In the genomic region with DNA sequence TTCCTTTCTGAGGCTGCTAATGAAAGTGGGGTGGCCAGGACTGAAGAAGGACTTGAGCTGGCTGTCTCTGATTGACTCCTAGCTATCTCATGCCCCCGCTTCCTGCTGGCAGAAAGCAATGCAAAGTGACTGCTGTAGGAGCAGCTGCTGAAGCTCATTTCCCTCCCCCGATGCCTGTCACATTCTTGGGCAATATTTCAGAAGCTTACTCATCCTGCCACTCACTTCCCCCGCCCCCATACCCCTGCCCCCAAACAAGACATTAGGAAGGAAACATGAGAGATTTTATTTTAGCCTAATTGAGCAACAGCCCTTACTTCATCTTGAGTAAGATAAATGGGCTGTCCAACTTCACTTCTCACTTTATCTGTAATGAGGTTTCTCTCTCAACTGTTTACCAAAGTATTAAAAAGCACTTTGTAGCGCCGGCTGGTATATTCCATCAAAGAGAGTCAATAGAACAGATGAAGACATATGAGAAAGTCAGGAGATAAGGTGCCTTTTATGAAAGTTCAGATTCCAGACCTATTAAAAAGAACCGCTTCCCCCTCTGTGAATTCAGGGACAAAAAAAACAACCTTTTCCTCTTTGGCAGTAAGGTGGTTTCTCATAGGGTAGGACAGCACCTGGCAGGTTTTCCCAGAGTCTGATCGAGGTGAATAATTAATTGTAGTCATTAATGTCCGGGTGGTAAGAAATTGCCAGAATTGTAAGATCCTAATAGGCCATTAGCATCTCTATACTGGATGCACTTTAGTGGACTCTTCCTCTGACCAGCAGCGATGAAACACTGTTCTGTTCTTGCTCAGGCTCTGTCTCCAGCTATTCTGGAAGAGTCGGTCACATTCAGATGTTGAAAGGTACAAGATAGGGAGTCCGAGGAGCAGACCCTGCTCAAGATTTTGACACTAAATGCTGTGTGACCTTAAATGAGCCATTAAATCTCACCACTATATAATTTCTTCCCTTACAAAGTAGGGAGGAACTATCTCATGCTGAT, we compare ENCODE assay signal across 8 cellular contexts.
DNase-seq lines count a peak whose midpoint lies in the region; ATAC-seq, FAIRE-seq and TF ChIP-seq lines count a peak whose summit lies in the region.

No MANE protein-coding gene starts in this region.

- no peak for TF ChIP-seq CTCF in Panc1 (IDR thresholded peaks at IDR 0.05)

- peak; percentile 73 for DNase-seq in Jurkat, Clone E6-1 (ENCODE audit: low read depth, low spot score)
- peak; percentile 48 for DNase-seq in Panc1 (ENCODE audit: low read depth, low spot score)
- peak; percentile 91 for DNase-seq in adipocyte (ENCODE audit: low read depth)
- peak in 26 of 51 donors; percentile 6 to 69 (median 18) for DNase-seq in hypothalamus (lab: John Stamatoyannopoulos, UW)
- DNase-seq in small intestine: peak; percentile 49
- DNase-seq in central memory CD4-positive, alpha-beta T cell: no peak

- H3K27me3 ChIP-seq in Panc1 (ENCODE audit: control insufficient read depth, insufficient read depth, low read length) (no peaks in the 10 kb centered on the region), adipocyte (replicated peaks; ENCODE audit: control insufficient read depth, insufficient read depth, low read length) (no peaks in the 10 kb centered on the region), small intestine (ENCODE audit: control insufficient read depth in 2 of 2, insufficient read depth in 2 of 2, low read length in 2 of 2) (no peaks in the 10 kb centered on the region)

- ATAC-seq in GM21786 (IDR thresholded peaks at IDR 0.05; ENCODE audit: unreplicated experiment) (peak; percentile 97), Panc1 (peak; percentile 68)

- intact Hi-C loops in Panc1 (cut with micrococcal nuclease; ENCODE audit: unreplicated experiment): no loop called here

- H3K4me3 ChIP-seq in Jurkat, Clone E6-1 (ENCODE audit: low read length): no peak overlapping the region
- H3K4me3 ChIP-seq in Panc1 (ENCODE audit: low read depth in 2 of 2, low read length in 2 of 2) (no peak overlapping the region), adipocyte (ENCODE audit: low read length) (peak overlapping the region; percentile 64), small intestine (ENCODE audit: low read depth in 1 of 2, low read length in 2 of 2) (no peak overlapping the region)

- 10 to 27% (median 26%) methylated on average over 11 of the region's 11 CpGs for WGBS in small intestine, 3 donors

- no peak for FAIRE-seq in small intestine (lab: Jason Lieb, UNC)

- H3K36me3 ChIP-seq in ES-I3 (ENCODE audit: insufficient read depth, low read length): no peaks in the 10 kb centered on the region
- H3K36me3 ChIP-seq in Panc1 (ENCODE audit: control insufficient read depth, insufficient read depth, low read length): no peaks in the 10 kb centered on the region
- H3K36me3 ChIP-seq in adipocyte (ENCODE audit: control insufficient read depth, insufficient read depth, low read length, severe bottlenecking): no peaks in the 10 kb centered on the region
- H3K36me3 ChIP-seq in small intestine (ENCODE audit: control insufficient read depth in 2 of 2, insufficient read depth in 2 of 2, low read length in 2 of 2): no peaks in the 10 kb centered on the region

- H3K27ac ChIP-seq in Panc1 (ENCODE audit: low read length): no peak overlapping the region
- H3K27ac ChIP-seq in small intestine (ENCODE audit: low read depth in 1 of 2, low read length in 1 of 2): peak overlapping the region in 1 of 2 donors; percentile 70

- POLR2A ChIA-PET in Panc1 (lab: Charles Lee): no interaction called here

- CTCF ChIA-PET in Panc1 (lab: Charles Lee): no interaction called here

- peak overlapping the region; percentile 13 for H3K9ac ChIP-seq in ES-I3 (ENCODE audit: low read depth, low read length)
- H3K9ac ChIP-seq in adipocyte (ENCODE audit: low read length): peak overlapping the region; percentile 69

- no TSS peak for BruUV-seq in Panc1 (replicated peaks; lab: Mats Ljungman, UMichigan)

- H3K9me3 ChIP-seq in ES-I3 (ENCODE audit: control insufficient read depth, insufficient read depth, low read length): no peaks in the 10 kb centered on the region
- no peaks in the 10 kb centered on the region for H3K9me3 ChIP-seq in Panc1 (ENCODE audit: control insufficient read depth, insufficient read depth, low read depth, low read length)
- no peaks in the 10 kb centered on the region for H3K9me3 ChIP-seq in adipocyte (ENCODE audit: control insufficient read depth, low read length)
- H3K9me3 ChIP-seq in small intestine (ENCODE audit: control insufficient read depth, low read depth): no peaks in the 10 kb centered on the region

- H3K4me1 ChIP-seq in ES-I3 (ENCODE audit: insufficient read depth, low read length): peaks cover 16% of the 10 kb centered on the region
- H3K4me1 ChIP-seq in Panc1 (ENCODE audit: control insufficient read depth, insufficient read depth, low read length): peaks cover 5% of the 10 kb centered on the region; the same call in 1 of the 2 replicates
- H3K4me1 ChIP-seq in adipocyte (ENCODE audit: control insufficient read depth, insufficient read depth, low read length): peaks cover 53% of the 10 kb centered on the region
- H3K4me1 ChIP-seq in small intestine (ENCODE audit: control insufficient read depth in 2 of 2, insufficient read depth in 1 of 2, low read depth in 1 of 2, low read length in 1 of 2): peaks cover 0 to 18% of the 10 kb centered on the region in 2 donors

- in situ Hi-C loops in Panc1 (cut with HindIII; ENCODE audit: low pct_unique_long_range_greater_than_20kb, low sequenced_read_pairs): no loop called here
